ENCODE assay signal across 1 cellular context in the genomic region with DNA sequence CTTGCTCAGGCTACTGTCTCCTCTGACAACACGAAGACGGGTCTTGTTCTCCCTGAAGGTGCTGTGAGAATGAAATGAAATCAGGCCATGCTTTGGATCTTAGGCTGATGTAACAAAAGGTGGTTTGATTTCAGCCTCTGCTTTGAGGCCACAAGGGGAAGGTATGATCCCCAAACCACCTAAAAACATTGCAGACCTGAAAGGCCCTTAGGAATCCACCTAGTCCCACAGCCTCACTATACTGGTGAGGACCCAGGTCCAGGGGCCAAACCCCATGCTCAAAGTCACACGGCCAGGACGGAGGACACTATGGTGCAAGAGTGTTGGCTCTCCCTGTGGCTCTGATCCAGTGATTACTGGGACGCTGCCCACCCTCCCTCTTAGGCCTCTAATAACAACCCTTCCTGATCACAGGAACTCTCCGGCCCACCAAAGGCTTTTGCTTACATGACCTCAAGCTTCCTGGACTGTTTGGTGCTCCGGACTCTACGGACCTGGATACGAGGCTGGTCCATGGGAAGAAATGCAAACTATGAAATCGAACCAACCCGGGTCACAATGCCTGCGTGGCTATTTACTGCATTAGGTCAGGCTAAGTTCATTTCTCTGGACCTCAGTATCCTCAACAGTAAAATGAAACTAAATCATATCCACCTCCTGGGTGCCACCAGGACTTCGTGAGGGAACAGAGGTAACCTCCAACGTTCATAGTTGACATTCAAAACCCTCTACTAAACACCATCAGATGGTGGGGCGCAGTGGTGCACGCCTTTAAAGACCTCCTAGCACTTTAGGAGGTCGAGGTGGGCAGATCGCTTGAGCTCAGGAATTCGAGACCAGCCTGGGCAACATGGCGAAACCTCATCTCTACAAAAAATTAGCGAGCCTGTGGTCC.
TF ChIP-seq lines count a peak whose summit lies in the region.

No MANE protein-coding gene starts in this region.

TF ChIP-seq in HepG2, 621 proteins besides CTCF, POLR2A, EP300 and RAD21 (continued from another document and continues in another):
- TF ChIP-seq SRSF9 (IDR thresholded peaks at IDR 0.05; ENCODE audit: borderline replicate concordance, insufficient read depth, low read depth, low read length, poor library complexity, severe bottlenecking) = no peak
- TF ChIP-seq, protein P1, sequence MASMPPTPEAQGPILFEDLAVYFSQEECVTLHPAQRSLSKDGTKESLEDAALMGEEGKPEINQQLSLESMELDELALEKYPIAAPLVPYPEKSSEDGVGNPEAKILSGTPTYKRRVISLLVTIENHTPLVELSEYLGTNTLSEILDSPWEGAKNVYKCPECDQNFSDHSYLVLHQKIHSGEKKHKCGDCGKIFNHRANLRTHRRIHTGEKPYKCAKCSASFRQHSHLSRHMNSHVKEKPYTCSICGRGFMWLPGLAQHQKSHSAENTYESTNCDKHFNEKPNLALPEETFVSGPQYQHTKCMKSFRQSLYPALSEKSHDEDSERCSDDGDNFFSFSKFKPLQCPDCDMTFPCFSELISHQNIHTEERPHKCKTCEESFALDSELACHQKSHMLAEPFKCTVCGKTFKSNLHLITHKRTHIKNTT (CRISPR knock-in tag; IDR thresholded peaks at IDR 0.05) = no peak
- no peak for TF ChIP-seq ZNF121 (CRISPR knock-in tag; IDR thresholded peaks at IDR 0.05)
- TF ChIP-seq CENPX (CRISPR knock-in tag; IDR thresholded peaks at IDR 0.05) = no peak
- TF ChIP-seq ZNF296 (CRISPR knock-in tag; conservative IDR thresholded peaks at IDR 0.05) = no peak
- TF ChIP-seq ZNF30 (CRISPR knock-in tag; IDR thresholded peaks at IDR 0.05) = 0 out of 2 replicates have a peak, but pooled peaks have one; percentile 1
- TF ChIP-seq MXD4 (CRISPR knock-in tag; IDR thresholded peaks at IDR 0.05) = 0 out of 2 replicates have a peak, but pooled peaks have one; percentile 41
- TF ChIP-seq KAT2B (IDR thresholded peaks at IDR 0.05; ENCODE audit: borderline replicate concordance, low read depth, low read length) = no peak
- 0 out of 2 replicates have a peak, but pooled peaks have one; percentile 29 for TF ChIP-seq ZMYM4 (CRISPR knock-in tag; IDR thresholded peaks at IDR 0.05)
- TF ChIP-seq ZNF317 (CRISPR knock-in tag; IDR thresholded peaks at IDR 0.05) = no peak
- TF ChIP-seq HDAC2 (CRISPR knock-in tag; IDR thresholded peaks at IDR 0.05) = no peak
- TF ChIP-seq, protein P2, sequence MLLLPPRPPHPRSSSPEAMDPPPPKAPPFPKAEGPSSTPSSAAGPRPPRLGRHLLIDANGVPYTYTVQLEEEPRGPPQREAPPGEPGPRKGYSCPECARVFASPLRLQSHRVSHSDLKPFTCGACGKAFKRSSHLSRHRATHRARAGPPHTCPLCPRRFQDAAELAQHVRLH (CRISPR knock-in tag; IDR thresholded peaks at IDR 0.05; ENCODE audit: borderline replicate concordance, low read depth) = no peak
- TF ChIP-seq, protein P3, sequence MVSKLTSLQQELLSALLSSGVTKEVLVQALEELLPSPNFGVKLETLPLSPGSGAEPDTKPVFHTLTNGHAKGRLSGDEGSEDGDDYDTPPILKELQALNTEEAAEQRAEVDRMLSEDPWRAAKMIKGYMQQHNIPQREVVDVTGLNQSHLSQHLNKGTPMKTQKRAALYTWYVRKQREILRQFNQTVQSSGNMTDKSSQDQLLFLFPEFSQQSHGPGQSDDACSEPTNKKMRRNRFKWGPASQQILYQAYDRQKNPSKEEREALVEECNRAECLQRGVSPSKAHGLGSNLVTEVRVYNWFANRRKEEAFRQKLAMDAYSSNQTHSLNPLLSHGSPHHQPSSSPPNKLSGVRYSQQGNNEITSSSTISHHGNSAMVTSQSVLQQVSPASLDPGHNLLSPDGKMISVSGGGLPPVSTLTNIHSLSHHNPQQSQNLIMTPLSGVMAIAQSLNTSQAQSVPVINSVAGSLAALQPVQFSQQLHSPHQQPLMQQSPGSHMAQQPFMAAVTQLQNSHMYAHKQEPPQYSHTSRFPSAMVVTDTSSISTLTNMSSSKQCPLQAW (CRISPR knock-in tag; IDR thresholded peaks at IDR 0.05) = no peak; the same call in 1 of the 2 replicates
- TF ChIP-seq ATAD3A (CRISPR knock-in tag; IDR thresholded peaks at IDR 0.05) = no peak
- no peak for TF ChIP-seq NONO (IDR thresholded peaks at IDR 0.05)
- no peak for TF ChIP-seq NONO (CRISPR knock-in tag; conservative IDR thresholded peaks at IDR 0.05)
- TF ChIP-seq TEAD3 (CRISPR knock-in tag; optimal IDR thresholded peaks at IDR 0.05; ENCODE audit: borderline replicate concordance) = no peak
- 0 out of 2 replicates have a peak, but pooled peaks have one; percentile 54 for TF ChIP-seq PRMT3 (CRISPR knock-in tag; IDR thresholded peaks at IDR 0.05; ENCODE audit: borderline replicate concordance, low read depth)
- no peak for TF ChIP-seq ZNF557 (CRISPR knock-in tag; IDR thresholded peaks at IDR 0.05)
- 0 out of 2 replicates have a peak, but pooled peaks have one; percentile 30 for TF ChIP-seq TMF1 (CRISPR knock-in tag; IDR thresholded peaks at IDR 0.05; ENCODE audit: low read depth)
- TF ChIP-seq, protein P4, sequence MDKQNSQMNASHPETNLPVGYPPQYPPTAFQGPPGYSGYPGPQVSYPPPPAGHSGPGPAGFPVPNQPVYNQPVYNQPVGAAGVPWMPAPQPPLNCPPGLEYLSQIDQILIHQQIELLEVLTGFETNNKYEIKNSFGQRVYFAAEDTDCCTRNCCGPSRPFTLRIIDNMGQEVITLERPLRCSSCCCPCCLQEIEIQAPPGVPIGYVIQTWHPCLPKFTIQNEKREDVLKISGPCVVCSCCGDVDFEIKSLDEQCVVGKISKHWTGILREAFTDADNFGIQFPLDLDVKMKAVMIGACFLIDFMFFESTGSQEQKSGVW (CRISPR knock-in tag; IDR thresholded peaks at IDR 0.05; ENCODE audit: borderline replicate concordance) = no peak
- TF ChIP-seq SRY (CRISPR knock-in tag; IDR thresholded peaks at IDR 0.05) = peak; percentile 26; the same call in 1 of the 2 replicates
- TF ChIP-seq ZFP1 (CRISPR knock-in tag; IDR thresholded peaks at IDR 0.05) = no peak
- TF ChIP-seq, protein P5, sequence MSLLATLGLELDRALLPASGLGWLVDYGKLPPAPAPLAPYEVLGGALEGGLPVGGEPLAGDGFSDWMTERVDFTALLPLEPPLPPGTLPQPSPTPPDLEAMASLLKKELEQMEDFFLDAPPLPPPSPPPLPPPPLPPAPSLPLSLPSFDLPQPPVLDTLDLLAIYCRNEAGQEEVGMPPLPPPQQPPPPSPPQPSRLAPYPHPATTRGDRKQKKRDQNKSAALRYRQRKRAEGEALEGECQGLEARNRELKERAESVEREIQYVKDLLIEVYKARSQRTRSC (CRISPR knock-in tag; IDR thresholded peaks at IDR 0.05; ENCODE audit: low read depth) = no peak
- TF ChIP-seq, protein P6, sequence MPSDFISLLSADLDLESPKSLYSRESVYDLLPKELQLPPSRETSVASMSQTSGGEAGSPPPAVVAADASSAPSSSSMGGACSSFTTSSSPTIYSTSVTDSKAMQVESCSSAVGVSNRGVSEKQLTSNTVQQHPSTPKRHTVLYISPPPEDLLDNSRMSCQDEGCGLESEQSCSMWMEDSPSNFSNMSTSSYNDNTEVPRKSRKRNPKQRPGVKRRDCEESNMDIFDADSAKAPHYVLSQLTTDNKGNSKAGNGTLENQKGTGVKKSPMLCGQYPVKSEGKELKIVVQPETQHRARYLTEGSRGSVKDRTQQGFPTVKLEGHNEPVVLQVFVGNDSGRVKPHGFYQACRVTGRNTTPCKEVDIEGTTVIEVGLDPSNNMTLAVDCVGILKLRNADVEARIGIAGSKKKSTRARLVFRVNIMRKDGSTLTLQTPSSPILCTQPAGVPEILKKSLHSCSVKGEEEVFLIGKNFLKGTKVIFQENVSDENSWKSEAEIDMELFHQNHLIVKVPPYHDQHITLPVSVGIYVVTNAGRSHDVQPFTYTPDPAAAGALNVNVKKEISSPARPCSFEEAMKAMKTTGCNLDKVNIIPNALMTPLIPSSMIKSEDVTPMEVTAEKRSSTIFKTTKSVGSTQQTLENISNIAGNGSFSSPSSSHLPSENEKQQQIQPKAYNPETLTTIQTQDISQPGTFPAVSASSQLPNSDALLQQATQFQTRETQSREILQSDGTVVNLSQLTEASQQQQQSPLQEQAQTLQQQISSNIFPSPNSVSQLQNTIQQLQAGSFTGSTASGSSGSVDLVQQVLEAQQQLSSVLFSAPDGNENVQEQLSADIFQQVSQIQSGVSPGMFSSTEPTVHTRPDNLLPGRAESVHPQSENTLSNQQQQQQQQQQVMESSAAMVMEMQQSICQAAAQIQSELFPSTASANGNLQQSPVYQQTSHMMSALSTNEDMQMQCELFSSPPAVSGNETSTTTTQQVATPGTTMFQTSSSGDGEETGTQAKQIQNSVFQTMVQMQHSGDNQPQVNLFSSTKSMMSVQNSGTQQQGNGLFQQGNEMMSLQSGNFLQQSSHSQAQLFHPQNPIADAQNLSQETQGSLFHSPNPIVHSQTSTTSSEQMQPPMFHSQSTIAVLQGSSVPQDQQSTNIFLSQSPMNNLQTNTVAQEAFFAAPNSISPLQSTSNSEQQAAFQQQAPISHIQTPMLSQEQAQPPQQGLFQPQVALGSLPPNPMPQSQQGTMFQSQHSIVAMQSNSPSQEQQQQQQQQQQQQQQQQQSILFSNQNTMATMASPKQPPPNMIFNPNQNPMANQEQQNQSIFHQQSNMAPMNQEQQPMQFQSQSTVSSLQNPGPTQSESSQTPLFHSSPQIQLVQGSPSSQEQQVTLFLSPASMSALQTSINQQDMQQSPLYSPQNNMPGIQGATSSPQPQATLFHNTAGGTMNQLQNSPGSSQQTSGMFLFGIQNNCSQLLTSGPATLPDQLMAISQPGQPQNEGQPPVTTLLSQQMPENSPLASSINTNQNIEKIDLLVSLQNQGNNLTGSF (CRISPR knock-in tag; IDR thresholded peaks at IDR 0.05) = no peak
- TF ChIP-seq CENPT (CRISPR knock-in tag; IDR thresholded peaks at IDR 0.05; ENCODE audit: low read depth) = no peak
- no peak for TF ChIP-seq ZNF569 (CRISPR knock-in tag; IDR thresholded peaks at IDR 0.05; ENCODE audit: borderline replicate concordance)
- TF ChIP-seq MED8 (CRISPR knock-in tag; IDR thresholded peaks at IDR 0.05; ENCODE audit: insufficient replicate concordance) = no peak
- TF ChIP-seq BCL6 (CRISPR knock-in tag; IDR thresholded peaks at IDR 0.05) = no peak
- TF ChIP-seq, protein P7, sequence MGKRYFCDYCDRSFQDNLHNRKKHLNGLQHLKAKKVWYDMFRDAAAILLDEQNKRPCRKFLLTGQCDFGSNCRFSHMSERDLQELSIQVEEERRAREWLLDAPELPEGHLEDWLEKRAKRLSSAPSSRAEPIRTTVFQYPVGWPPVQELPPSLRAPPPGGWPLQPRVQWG (CRISPR knock-in tag; IDR thresholded peaks at IDR 0.05; ENCODE audit: borderline replicate concordance, low read depth) = no peak
- no peak for TF ChIP-seq ZNF547 (CRISPR knock-in tag; IDR thresholded peaks at IDR 0.05)
- no peak for TF ChIP-seq ZNF780A (CRISPR knock-in tag; IDR thresholded peaks at IDR 0.05)
- peak; percentile 57; the same call in 1 of the 2 replicates for TF ChIP-seq ZFP36L1 (CRISPR knock-in tag; IDR thresholded peaks at IDR 0.05)
- TF ChIP-seq ZNF616 (CRISPR knock-in tag; IDR thresholded peaks at IDR 0.05; ENCODE audit: low read depth) = no peak
- no peak for TF ChIP-seq NFYB (CRISPR knock-in tag; IDR thresholded peaks at IDR 0.05)
- TF ChIP-seq SP2 (CRISPR knock-in tag; IDR thresholded peaks at IDR 0.05) = no peak
- no peak for TF ChIP-seq SP4 (CRISPR knock-in tag; IDR thresholded peaks at IDR 0.05)
- no peak for TF ChIP-seq POLR2AphosphoS5 (IDR thresholded peaks at IDR 0.05; ENCODE audit: low read depth, low read length)
- TF ChIP-seq, protein P8, sequence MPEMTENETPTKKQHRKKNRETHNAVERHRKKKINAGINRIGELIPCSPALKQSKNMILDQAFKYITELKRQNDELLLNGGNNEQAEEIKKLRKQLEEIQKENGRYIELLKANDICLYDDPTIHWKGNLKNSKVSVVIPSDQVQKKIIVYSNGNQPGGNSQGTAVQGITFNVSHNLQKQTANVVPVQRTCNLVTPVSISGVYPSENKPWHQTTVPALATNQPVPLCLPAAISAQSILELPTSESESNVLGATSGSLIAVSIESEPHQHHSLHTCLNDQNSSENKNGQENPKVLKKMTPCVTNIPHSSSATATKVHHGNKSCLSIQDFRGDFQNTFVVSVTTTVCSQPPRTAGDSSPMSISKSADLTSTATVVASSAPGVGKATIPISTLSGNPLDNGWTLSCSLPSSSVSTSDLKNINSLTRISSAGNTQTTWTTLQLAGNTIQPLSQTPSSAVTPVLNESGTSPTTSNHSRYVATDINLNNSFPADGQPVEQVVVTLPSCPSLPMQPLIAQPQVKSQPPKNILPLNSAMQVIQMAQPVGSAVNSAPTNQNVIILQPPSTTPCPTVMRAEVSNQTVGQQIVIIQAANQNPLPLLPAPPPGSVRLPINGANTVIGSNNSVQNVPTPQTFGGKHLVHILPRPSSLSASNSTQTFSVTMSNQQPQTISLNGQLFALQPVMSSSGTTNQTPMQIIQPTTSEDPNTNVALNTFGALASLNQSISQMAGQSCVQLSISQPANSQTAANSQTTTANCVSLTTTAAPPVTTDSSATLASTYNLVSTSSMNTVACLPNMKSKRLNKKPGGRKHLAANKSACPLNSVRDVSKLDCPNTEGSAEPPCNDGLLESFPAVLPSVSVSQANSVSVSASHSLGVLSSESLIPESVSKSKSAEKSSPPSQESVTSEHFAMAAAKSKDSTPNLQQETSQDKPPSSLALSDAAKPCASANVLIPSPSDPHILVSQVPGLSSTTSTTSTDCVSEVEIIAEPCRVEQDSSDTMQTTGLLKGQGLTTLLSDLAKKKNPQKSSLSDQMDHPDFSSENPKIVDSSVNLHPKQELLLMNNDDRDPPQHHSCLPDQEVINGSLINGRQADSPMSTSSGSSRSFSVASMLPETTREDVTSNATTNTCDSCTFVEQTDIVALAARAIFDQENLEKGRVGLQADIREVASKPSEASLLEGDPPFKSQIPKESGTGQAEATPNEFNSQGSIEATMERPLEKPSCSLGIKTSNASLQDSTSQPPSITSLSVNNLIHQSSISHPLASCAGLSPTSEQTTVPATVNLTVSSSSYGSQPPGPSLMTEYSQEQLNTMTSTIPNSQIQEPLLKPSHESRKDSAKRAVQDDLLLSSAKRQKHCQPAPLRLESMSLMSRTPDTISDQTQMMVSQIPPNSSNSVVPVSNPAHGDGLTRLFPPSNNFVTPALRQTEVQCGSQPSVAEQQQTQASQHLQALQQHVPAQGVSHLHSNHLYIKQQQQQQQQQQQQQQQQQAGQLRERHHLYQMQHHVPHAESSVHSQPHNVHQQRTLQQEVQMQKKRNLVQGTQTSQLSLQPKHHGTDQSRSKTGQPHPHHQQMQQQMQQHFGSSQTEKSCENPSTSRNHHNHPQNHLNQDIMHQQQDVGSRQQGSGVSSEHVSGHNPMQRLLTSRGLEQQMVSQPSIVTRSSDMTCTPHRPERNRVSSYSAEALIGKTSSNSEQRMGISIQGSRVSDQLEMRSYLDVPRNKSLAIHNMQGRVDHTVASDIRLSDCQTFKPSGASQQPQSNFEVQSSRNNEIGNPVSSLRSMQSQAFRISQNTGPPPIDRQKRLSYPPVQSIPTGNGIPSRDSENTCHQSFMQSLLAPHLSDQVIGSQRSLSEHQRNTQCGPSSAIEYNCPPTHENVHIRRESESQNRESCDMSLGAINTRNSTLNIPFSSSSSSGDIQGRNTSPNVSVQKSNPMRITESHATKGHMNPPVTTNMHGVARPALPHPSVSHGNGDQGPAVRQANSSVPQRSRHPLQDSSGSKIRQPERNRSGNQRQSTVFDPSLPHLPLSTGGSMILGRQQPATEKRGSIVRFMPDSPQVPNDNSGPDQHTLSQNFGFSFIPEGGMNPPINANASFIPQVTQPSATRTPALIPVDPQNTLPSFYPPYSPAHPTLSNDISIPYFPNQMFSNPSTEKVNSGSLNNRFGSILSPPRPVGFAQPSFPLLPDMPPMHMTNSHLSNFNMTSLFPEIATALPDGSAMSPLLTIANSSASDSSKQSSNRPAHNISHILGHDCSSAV (CRISPR knock-in tag; IDR thresholded peaks at IDR 0.05; ENCODE audit: borderline replicate concordance) = no peak
- no peak for TF ChIP-seq ZNF619 (CRISPR knock-in tag; IDR thresholded peaks at IDR 0.05)
- TF ChIP-seq RORA (CRISPR knock-in tag; IDR thresholded peaks at IDR 0.05) = no peak
